Comparison of ENCODE assay signal across 18 cellular contexts in the genomic region with DNA sequence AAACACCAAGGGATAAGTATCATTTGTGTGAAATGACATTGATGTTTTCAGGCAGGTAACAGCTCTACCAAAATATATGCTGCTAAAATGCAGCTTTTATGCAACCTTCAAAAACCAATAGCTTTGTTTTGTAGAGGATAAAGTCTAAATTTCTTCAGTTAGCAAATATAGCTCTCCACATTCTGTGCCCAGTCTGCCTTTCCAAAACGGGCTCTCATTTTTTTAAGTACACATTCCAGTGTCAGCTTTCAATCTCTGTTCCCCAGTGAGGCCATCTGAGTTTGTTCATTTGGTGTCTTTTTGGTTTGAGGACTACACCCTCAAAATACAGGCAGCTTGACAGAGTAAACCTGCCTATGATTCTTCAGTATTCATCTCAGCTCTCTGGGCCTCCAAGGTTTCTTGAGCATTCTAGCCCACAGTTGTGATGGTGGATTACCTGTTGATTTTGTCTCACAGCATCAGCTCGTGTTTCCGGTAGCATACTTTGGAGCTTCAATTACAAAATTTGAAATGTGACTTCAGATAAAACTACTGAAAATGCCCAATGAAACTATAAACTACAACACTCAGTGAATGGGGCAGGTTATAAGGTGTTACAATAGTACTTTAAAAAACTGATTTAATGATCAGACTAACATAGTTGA. TPM values are rescaled to one million over a fixed set of nuclear protein-coding genes. Genes with fewer than 3 reads are reported as not detected.
A peak's percentile ranks its signal among the peaks of the same experiment; 100 is the strongest.
DNase-seq lines count a peak whose midpoint lies in the region; ATAC-seq, FAIRE-seq and TF ChIP-seq lines count a peak whose summit lies in the region.
"Had no signal": no experiment of that assay in that cellular context is flagged by ENCODE, and none has a peak within 500 bp of the region (broad histone marks: within the 10 kb centered on the region; RNA-seq: fewer than 3 reads in every experiment).

No MANE protein-coding gene starts in this region.

- H3K4me3 ChIP-seq in liver (ENCODE audit: low read depth in 1 of 3, low read length in 3 of 3) = no peak overlapping the region
- H3K4me3 ChIP-seq in PC-3 (ENCODE audit: low read length) = no peak overlapping the region
- H3K4me3 ChIP-seq: adrenal gland, MG63, pancreas had no signal

- H3K4me2 ChIP-seq in PC-3 (ENCODE audit: low read length) = no peak overlapping the region

- peak; percentile 70 for FAIRE-seq in GM19239 (lab: Jason Lieb, UNC)
- FAIRE-seq: H1, pancreas had no signal

- WGBS in liver = 28% methylated on average over 3 of the region's 3 CpGs

- H3K9me2 ChIP-seq in PC-3 (replicated peaks; ENCODE audit: low read length) = no peaks in the 10 kb centered on the region

- no peaks in the 10 kb centered on the region for H3K27me3 ChIP-seq in liver (ENCODE audit: control insufficient read depth in 4 of 4, insufficient read depth in 4 of 4, low read length in 3 of 4)
- no peaks in the 10 kb centered on the region for H3K27me3 ChIP-seq in PC-3 (ENCODE audit: low read length)
- H3K27me3 ChIP-seq: adrenal gland, MG63, pancreas had no signal

- H3K36me3 ChIP-seq in liver (ENCODE audit: control insufficient read depth in 4 of 4, insufficient read depth in 3 of 4, low read depth in 1 of 4, low read length in 3 of 4) (no peaks in the 10 kb centered on the region), PC-3 (ENCODE audit: low read depth, low read length) (no peaks in the 10 kb centered on the region)
- H3K36me3 ChIP-seq: adrenal gland, pancreas had no signal

- ATAC-seq in stimulated activated memory B cell treated with anti-CD40 and anti-IgM and Interleukin-4, amounts not matched to agents 10 μg/mL and 1 μg/mL and 100 μg/mL, for 72 hours = no peak
- no peak for ATAC-seq in PC-3
- ATAC-seq: pancreas had no signal

- H2AFZ ChIP-seq in PC-3 (ENCODE audit: low read length) = no peak overlapping the region

- peaks cover 14% of the 10 kb centered on the region for H3K4me1 Mint-ChIP-seq in stimulated activated memory B cell treated with anti-CD40 and anti-IgM and Interleukin-4, amounts not matched to agents 10 μg/mL and 1 μg/mL and 100 μg/mL, for 72 hours

- no TSS peak for BruUV-seq in PC-3 (replicated peaks; lab: Mats Ljungman, UMichigan)

- DNase-seq in GM19239 (ENCODE audit: insufficient read length, low spot score) = no peak
- peak; percentile 7 for DNase-seq in RPMI8226
- DNase-seq in OCI-M1 (lab: John Stamatoyannopoulos, UW) = no peak
- no peak for DNase-seq in PC-3
- DNase-seq in NAMALWA (ENCODE audit: low spot score) = no peak
- DNase-seq: activated CD4-positive, alpha-beta T cell treated with anti-CD3 and anti-CD28 coated beads, Interleukin-2, amount 50 U/mL, for 48 hours; activated T-cell treated with anti-CD3 and anti-CD28 coated beads, Interleukin-2, amount 50 U/mL, for 48 hours; adrenal gland; MG63; NCI-H187 treated with DMSO at 0.1 percent for 48 hours; NCI-H524 treated with DMSO at 0.1 percent for 48 hours; pancreas; stimulated activated CD4-positive, alpha-beta T cell treated with anti-CD3 and anti-CD28 coated beads, Interleukin-12 subunit alpha, Interleukin-12 subunit beta, amount 100 ng/mL, for 4 hours had no signal

- H3K27ac ChIP-seq in liver (ENCODE audit: low read depth in 1 of 2, low read length in 2 of 2) (peak overlapping the region; percentile 78 to 81), PC-3 (ENCODE audit: low read length) (no peak overlapping the region)
- H3K27ac ChIP-seq: adrenal gland, C4-2B, epithelial cell of prostate, pancreas had no signal

- CTCF ChIA-PET in PC-3 (lab: Charles Lee) = no interaction called here

- POLR2A ChIA-PET in PC-3 (lab: Charles Lee; ENCODE audit: unreplicated experiment) = no interaction called here

- H3K9me3 ChIP-seq in liver (ENCODE audit: control insufficient read depth in 4 of 4, low read length in 3 of 4) = no peaks in the 10 kb centered on the region
- no peaks in the 10 kb centered on the region for H3K9me3 ChIP-seq in PC-3 (ENCODE audit: low read length)
- H3K9me3 ChIP-seq: adrenal gland, MG63, pancreas had no signal

- H3K4me3 Mint-ChIP-seq in stimulated activated memory B cell treated with anti-CD40 and anti-IgM and Interleukin-4, amounts not matched to agents 10 μg/mL and 1 μg/mL and 100 μg/mL, for 72 hours = no peak overlapping the region

- peaks cover 16 to 65% (median 54%) of the 10 kb centered on the region in 4 donors for H3K4me1 ChIP-seq in liver (ENCODE audit: control insufficient read depth in 4 of 4, insufficient read depth in 4 of 4, low read length in 3 of 4)
- peaks cover 22% of the 10 kb centered on the region for H3K4me1 ChIP-seq in PC-3 (ENCODE audit: insufficient read depth, low read length)

- peaks cover 2% of the 10 kb centered on the region for H3K9me3 Mint-ChIP-seq in stimulated activated memory B cell treated with anti-CD40 and anti-IgM and Interleukin-4, amounts not matched to agents 10 μg/mL and 1 μg/mL and 100 μg/mL, for 72 hours

- H3F3A ChIP-seq in PC-3 (ENCODE audit: low read length, unreplicated experiment) = no peaks in the 10 kb centered on the region

- no peaks in the 10 kb centered on the region for H3K27me3 Mint-ChIP-seq in stimulated activated memory B cell treated with anti-CD40 and anti-IgM and Interleukin-4, amounts not matched to agents 10 μg/mL and 1 μg/mL and 100 μg/mL, for 72 hours

- no peaks in the 10 kb centered on the region for H4K20me1 ChIP-seq in PC-3 (ENCODE audit: low read length)

- peak overlapping the region; percentile 18 for H3K27ac Mint-ChIP-seq in stimulated activated memory B cell treated with anti-CD40 and anti-IgM and Interleukin-4, amounts not matched to agents 10 μg/mL and 1 μg/mL and 100 μg/mL, for 72 hours

- peaks cover 52% of the 10 kb centered on the region for H3K79me2 ChIP-seq in PC-3 (ENCODE audit: low read length)

- intact Hi-C loops in PC-3 (cut with micrococcal nuclease) = no loop called here

- H3K9ac ChIP-seq in liver (ENCODE audit: low read depth in 1 of 2, low read length in 2 of 2) (no peak overlapping the region), PC-3 (ENCODE audit: low read length) (no peak overlapping the region)

- H3K36me3 Mint-ChIP-seq in stimulated activated memory B cell treated with anti-CD40 and anti-IgM and Interleukin-4, amounts not matched to agents 10 μg/mL and 1 μg/mL and 100 μg/mL, for 72 hours = peaks cover 2% of the 10 kb centered on the region

- peak; percentile 61 to 67 for TF ChIP-seq RAD21 in liver (IDR thresholded peaks at IDR 0.05)

- TF ChIP-seq CTCF in liver (IDR thresholded peaks at IDR 0.05; ENCODE audit: low read depth, low read length, missing input control) (no peak), PC-3 (conservative IDR thresholded peaks at IDR 0.05; ENCODE audit: low read depth, low read length) (no peak)

TF ChIP-seq in liver, 16 proteins besides CTCF, POLR2A, EP300 and RAD21 (continues in another document):
- TF ChIP-seq YY1 (IDR thresholded peaks at IDR 0.05) (peak; percentile 82), NR2F2 (IDR thresholded peaks at IDR 0.05) (peak; percentile 29), HNF4A (conservative IDR thresholded peaks at IDR 0.05) (peak; percentile 89 to 94), SP1 (IDR thresholded peaks at IDR 0.05) (peak; percentile 94), FOXA1 (IDR thresholded peaks at IDR 0.05) (no peak), GABPA (IDR thresholded peaks at IDR 0.05 in 1 of 2, conservative IDR thresholded peaks at IDR 0.05 in 1 of 2) (peak; percentile 16 to 52), TAF1 (conservative IDR thresholded peaks at IDR 0.05) (no peak)
- TF ChIP-seq, protein P1, sequence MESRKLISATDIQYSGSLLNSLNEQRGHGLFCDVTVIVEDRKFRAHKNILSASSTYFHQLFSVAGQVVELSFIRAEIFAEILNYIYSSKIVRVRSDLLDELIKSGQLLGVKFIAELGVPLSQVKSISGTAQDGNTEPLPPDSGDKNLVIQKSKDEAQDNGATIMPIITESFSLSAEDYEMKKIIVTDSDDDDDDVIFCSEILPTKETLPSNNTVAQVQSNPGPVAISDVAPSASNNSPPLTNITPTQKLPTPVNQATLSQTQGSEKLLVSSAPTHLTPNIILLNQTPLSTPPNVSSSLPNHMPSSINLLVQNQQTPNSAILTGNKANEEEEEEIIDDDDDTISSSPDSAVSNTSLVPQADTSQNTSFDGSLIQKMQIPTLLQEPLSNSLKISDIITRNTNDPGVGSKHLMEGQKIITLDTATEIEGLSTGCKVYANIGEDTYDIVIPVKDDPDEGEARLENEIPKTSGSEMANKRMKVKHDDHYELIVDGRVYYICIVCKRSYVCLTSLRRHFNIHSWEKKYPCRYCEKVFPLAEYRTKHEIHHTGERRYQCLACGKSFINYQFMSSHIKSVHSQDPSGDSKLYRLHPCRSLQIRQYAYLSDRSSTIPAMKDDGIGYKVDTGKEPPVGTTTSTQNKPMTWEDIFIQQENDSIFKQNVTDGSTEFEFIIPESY (IDR thresholded peaks at IDR 0.05) = peak; percentile 42
- TF ChIP-seq, protein P2, sequence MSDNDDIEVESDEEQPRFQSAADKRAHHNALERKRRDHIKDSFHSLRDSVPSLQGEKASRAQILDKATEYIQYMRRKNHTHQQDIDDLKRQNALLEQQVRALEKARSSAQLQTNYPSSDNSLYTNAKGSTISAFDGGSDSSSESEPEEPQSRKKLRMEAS (IDR thresholded peaks at IDR 0.05) = peak; percentile 32
- TF ChIP-seq, protein P3, sequence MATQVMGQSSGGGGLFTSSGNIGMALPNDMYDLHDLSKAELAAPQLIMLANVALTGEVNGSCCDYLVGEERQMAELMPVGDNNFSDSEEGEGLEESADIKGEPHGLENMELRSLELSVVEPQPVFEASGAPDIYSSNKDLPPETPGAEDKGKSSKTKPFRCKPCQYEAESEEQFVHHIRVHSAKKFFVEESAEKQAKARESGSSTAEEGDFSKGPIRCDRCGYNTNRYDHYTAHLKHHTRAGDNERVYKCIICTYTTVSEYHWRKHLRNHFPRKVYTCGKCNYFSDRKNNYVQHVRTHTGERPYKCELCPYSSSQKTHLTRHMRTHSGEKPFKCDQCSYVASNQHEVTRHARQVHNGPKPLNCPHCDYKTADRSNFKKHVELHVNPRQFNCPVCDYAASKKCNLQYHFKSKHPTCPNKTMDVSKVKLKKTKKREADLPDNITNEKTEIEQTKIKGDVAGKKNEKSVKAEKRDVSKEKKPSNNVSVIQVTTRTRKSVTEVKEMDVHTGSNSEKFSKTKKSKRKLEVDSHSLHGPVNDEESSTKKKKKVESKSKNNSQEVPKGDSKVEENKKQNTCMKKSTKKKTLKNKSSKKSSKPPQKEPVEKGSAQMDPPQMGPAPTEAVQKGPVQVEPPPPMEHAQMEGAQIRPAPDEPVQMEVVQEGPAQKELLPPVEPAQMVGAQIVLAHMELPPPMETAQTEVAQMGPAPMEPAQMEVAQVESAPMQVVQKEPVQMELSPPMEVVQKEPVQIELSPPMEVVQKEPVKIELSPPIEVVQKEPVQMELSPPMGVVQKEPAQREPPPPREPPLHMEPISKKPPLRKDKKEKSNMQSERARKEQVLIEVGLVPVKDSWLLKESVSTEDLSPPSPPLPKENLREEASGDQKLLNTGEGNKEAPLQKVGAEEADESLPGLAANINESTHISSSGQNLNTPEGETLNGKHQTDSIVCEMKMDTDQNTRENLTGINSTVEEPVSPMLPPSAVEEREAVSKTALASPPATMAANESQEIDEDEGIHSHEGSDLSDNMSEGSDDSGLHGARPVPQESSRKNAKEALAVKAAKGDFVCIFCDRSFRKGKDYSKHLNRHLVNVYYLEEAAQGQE (IDR thresholded peaks at IDR 0.05) = peak; percentile 72

RNA-seq across cellular contexts. Expression of a gene that starts 55.7 kb away (rescaled TPM):
- total RNA-seq in liver (10 to 100 TPM; 27.3 to 36.4 TPM), PC-3 (2014; rRNA removed) (13.0 and 14.5 TPM in 2 replicates)
- polyA plus RNA-seq in liver = 10 to 100 TPM; 24.5 to 30.7 TPM
